33 cellular contexts compared by ENCODE assay signal in genomic region chrX:50484662-50485061, GRCh38. TPM values are rescaled to one million over a fixed set of nuclear protein-coding genes. Genes with fewer than 3 reads are reported as not detected.
"Had no signal": no experiment of that assay in that cellular context is flagged by ENCODE, and none has a peak within 500 bp of the region (broad histone marks: within the 10 kb centered on the region; RNA-seq: fewer than 3 reads in every experiment).

No MANE protein-coding gene starts in this region.

- H3K9me3 ChIP-seq: ovary, psoas muscle, suprapubic skin, testis, transverse colon, upper lobe of right lung, uterus had no signal

- H3K27ac ChIP-seq: neural progenitor cell, ovary, parathyroid adenoma, psoas muscle, skin epidermis, spleen, suprapubic skin, testis, tibial artery, transverse colon, upper lobe of right lung, uterus had no signal

- H3K36me3 ChIP-seq: neural progenitor cell, ovary, spleen, suprapubic skin, tibial artery, transverse colon, upper lobe of right lung, uterus had no signal

- H3K4me1 ChIP-seq: neural progenitor cell, parathyroid adenoma, psoas muscle, spleen, suprapubic skin, testis, tibial artery, transverse colon, upper lobe of right lung, uterus had no signal

- H3K4me1 Mint-ChIP-seq: naive thymus-derived CD8-positive, alpha-beta T cell; nephron; neural progenitor cell; stimulated activated memory B cell treated with anti-CD40 and anti-IgM and Interleukin-4, amounts not matched to agents 10 μg/mL and 1 μg/mL and 100 μg/mL, for 72 hours; stimulated activated naive CD8-positive, alpha-beta T cell treated with anti-CD3 and anti-CD28 coated beads, Interleukin-15, amount 100 ng/mL, for 72 hours had no signal

- H3K27me3 ChIP-seq: neural progenitor cell, ovary, suprapubic skin, testis, tibial artery, transverse colon, upper lobe of right lung had no signal

- H3K9me3 Mint-ChIP-seq: type B pancreatic cell had no signal

- H3K9ac ChIP-seq: neural progenitor cell, parathyroid adenoma had no signal

- H3K27ac Mint-ChIP-seq: naive thymus-derived CD8-positive, alpha-beta T cell; nephron; neural progenitor cell; progenitor cell of endocrine pancreas; stimulated activated memory B cell treated with anti-CD40 and anti-IgM and Interleukin-4, amounts not matched to agents 10 μg/mL and 1 μg/mL and 100 μg/mL, for 72 hours; stimulated activated naive CD8-positive, alpha-beta T cell treated with anti-CD3 and anti-CD28 coated beads, Interleukin-15, amount 100 ng/mL, for 72 hours; type B pancreatic cell had no signal

- H3K4me2 ChIP-seq: neural progenitor cell, smooth muscle cell had no signal

- H3K27me3 Mint-ChIP-seq: progenitor cell of endocrine pancreas; stimulated activated memory B cell treated with anti-CD40 and anti-IgM and Interleukin-4, amounts not matched to agents 10 μg/mL and 1 μg/mL and 100 μg/mL, for 72 hours; type B pancreatic cell had no signal

- H2AFZ ChIP-seq: neural progenitor cell, parathyroid adenoma had no signal

- H3K4me3 Mint-ChIP-seq: naive thymus-derived CD8-positive, alpha-beta T cell; nephron; neural progenitor cell; stimulated activated memory B cell treated with anti-CD40 and anti-IgM and Interleukin-4, amounts not matched to agents 10 μg/mL and 1 μg/mL and 100 μg/mL, for 72 hours; stimulated activated naive CD8-positive, alpha-beta T cell treated with anti-CD3 and anti-CD28 coated beads, Interleukin-15, amount 100 ng/mL, for 72 hours; type B pancreatic cell had no signal

- H3K36me3 Mint-ChIP-seq: naive thymus-derived CD8-positive, alpha-beta T cell; neural progenitor cell; stimulated activated memory B cell treated with anti-CD40 and anti-IgM and Interleukin-4, amounts not matched to agents 10 μg/mL and 1 μg/mL and 100 μg/mL, for 72 hours; type B pancreatic cell had no signal

- H3K4me3 ChIP-seq: neural progenitor cell, ovary, psoas muscle, skin epidermis, smooth muscle cell, spleen, suprapubic skin, testis, tibial artery, transverse colon, upper lobe of right lung, uterus had no signal

- H3K79me2 ChIP-seq: parathyroid adenoma had no signal

- ATAC-seq: naive thymus-derived CD8-positive, alpha-beta T cell; psoas muscle; right cardiac atrium; sciatic nerve; stimulated activated memory B cell treated with anti-CD40 and anti-IgM and Interleukin-4, amounts not matched to agents 10 μg/mL and 1 μg/mL and 100 μg/mL, for 72 hours; stimulated activated naive CD8-positive, alpha-beta T cell treated with anti-CD3 and anti-CD28 coated beads, Interleukin-15, amount 100 ng/mL, for 72 hours; stimulated activated naive CD8-positive, alpha-beta T cell treated with anti-CD3 and anti-CD28 coated beads, Interleukin-15, Interleukin-2, amounts not matched to agents 100 U/mL and 50 U/mL, for 24 hours; upper lobe of right lung had no signal

- DNase-seq: naive thymus-derived CD8-positive, alpha-beta T cell; occipital lobe; ovary; posterior cingulate gyrus; psoas muscle; right cardiac atrium; spleen; stimulated activated CD4-positive, alpha-beta T cell treated with anti-CD3 and anti-CD28 coated beads, Interleukin-12 subunit alpha, Interleukin-12 subunit beta, amount 100 ng/mL, for 4 hours; stimulated activated CD4-positive, alpha-beta T cell treated with anti-CD3 and anti-CD28 coated beads, Interleukin-1b, Interleukin-23, amount 100 ng/mL, for 48 hours; stimulated activated CD4-positive, alpha-beta T cell treated with anti-CD3 and anti-CD28 coated beads, Interleukin-4, amount 100 ng/mL, for 1 hour; stimulated activated CD4-positive, alpha-beta T cell treated with anti-CD3 and anti-CD28 coated beads, Interleukin-4, amount 100 ng/mL, for 4 hours; stimulated activated CD8-positive, alpha-beta memory T cell treated with anti-CD3 and anti-CD28 coated beads, Interleukin-4, amount 100 ng/mL, for 48 hours; stimulated activated naive CD4-positive, alpha-beta T cell; stimulated activated naive CD8-positive, alpha-beta T cell treated with anti-CD3 and anti-CD28 coated beads, Interleukin-15, amount 100 ng/mL, for 72 hours; stimulated activated naive CD8-positive, alpha-beta T cell treated with anti-CD3 and anti-CD28 coated beads, Interleukin-15, Interleukin-2, amounts not matched to agents 100 U/mL and 50 U/mL, for 24 hours; substantia nigra; testis; tibial artery; transverse colon; upper lobe of right lung; uterus had no signal

RNA-seq across cellular contexts. Expression of gene DGKK, which starts 14.0 kb away (rescaled TPM):
- total RNA-seq: naive thymus-derived CD8-positive, alpha-beta T cell; osteoblast; psoas muscle; renal cortical epithelial cell; right cardiac atrium; sciatic nerve; smooth muscle cell; suprapubic skin had no signal
- polyA plus RNA-seq: ovary, right cardiac atrium, smooth muscle cell had no signal
